Comparison of ENCODE assay signal across 2 cellular contexts in genomic region chr5:96075579-96076289, GRCh38.
TF ChIP-seq lines count a peak whose summit lies in the region.

No MANE protein-coding gene starts in this region.

TF ChIP-seq in SK-N-SH, 30 proteins besides CTCF, POLR2A, EP300 and RAD21 (continued from another document):
- TF ChIP-seq IRF3 (IDR thresholded peaks at IDR 0.05; ENCODE audit: low read depth, low read length) (no peak), RXRA (IDR thresholded peaks at IDR 0.05; ENCODE audit: borderline replicate concordance, low read depth) (no peak)

TF ChIP-seq in SK-N-SH treated with all-trans-retinoic acid at 6 μM for 48 hours, 23 proteins besides CTCF, POLR2A, EP300 and RAD21 (continued from another document):
- TF ChIP-seq, protein P1, sequence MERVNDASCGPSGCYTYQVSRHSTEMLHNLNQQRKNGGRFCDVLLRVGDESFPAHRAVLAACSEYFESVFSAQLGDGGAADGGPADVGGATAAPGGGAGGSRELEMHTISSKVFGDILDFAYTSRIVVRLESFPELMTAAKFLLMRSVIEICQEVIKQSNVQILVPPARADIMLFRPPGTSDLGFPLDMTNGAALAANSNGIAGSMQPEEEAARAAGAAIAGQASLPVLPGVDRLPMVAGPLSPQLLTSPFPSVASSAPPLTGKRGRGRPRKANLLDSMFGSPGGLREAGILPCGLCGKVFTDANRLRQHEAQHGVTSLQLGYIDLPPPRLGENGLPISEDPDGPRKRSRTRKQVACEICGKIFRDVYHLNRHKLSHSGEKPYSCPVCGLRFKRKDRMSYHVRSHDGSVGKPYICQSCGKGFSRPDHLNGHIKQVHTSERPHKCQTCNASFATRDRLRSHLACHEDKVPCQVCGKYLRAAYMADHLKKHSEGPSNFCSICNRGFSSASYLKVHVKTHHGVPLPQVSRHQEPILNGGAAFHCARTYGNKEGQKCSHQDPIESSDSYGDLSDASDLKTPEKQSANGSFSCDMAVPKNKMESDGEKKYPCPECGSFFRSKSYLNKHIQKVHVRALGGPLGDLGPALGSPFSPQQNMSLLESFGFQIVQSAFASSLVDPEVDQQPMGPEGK (CRISPR knock-in tag; IDR thresholded peaks at IDR 0.05; ENCODE audit: borderline replicate concordance): no peak
- TF ChIP-seq RARB (CRISPR knock-in tag; IDR thresholded peaks at IDR 0.05) (no peak), ZFP30 (CRISPR knock-in tag; IDR thresholded peaks at IDR 0.05) (no peak), ZNF8 (CRISPR knock-in tag; IDR thresholded peaks at IDR 0.05) (no peak), BACH2 (CRISPR knock-in tag; IDR thresholded peaks at IDR 0.05; ENCODE audit: borderline replicate concordance) (no peak), ESRRG (CRISPR knock-in tag; IDR thresholded peaks at IDR 0.05) (no peak)
- TF ChIP-seq, protein P2, sequence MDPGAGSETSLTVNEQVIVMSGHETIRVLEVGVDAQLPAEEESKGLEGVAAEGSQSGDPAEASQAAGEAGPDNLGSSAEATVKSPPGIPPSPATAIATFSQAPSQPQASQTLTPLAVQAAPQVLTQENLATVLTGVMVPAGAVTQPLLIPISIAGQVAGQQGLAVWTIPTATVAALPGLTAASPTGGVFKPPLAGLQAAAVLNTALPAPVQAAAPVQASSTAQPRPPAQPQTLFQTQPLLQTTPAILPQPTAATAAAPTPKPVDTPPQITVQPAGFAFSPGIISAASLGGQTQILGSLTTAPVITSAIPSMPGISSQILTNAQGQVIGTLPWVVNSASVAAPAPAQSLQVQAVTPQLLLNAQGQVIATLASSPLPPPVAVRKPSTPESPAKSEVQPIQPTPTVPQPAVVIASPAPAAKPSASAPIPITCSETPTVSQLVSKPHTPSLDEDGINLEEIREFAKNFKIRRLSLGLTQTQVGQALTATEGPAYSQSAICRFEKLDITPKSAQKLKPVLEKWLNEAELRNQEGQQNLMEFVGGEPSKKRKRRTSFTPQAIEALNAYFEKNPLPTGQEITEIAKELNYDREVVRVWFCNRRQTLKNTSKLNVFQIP (CRISPR knock-in tag; IDR thresholded peaks at IDR 0.05; ENCODE audit: borderline replicate concordance, low read depth): no peak
TF ChIP-seq in SK-N-SH treated with all-trans-retinoic acid at 6 μM for 48 hours: peak in this region for 0.
